ENCODE assay signal across 27 cellular contexts in the genomic region with DNA sequence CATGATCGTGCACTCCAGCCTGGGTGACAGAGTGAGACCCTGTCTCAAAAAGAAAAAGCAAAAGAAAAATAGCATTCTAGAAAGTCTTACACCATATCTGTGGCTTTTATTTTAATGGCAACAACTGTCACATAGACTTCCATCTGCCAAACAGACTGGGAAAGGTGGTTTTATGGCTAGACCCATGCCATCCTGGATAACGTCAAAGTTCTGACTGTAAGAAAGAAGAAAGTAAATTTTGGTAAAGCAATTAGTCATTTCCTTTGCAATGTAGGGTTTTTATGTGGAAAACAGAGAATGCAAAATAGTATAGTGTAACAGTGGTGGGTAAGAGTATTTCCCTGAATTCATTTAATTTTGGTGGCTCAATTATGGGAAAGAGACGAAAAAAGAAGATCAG.
"Had no signal": no experiment of that assay in that cellular context is flagged by ENCODE, and none has a peak within 500 bp of the region (broad histone marks: within the 10 kb centered on the region; RNA-seq: fewer than 3 reads in every experiment).

No MANE protein-coding gene starts in this region.

- H3K36me3 Mint-ChIP-seq: naive thymus-derived CD4-positive, alpha-beta T cell; natural killer cell; neural progenitor cell; stimulated activated memory B cell treated with anti-CD40 and anti-IgM and Interleukin-4, amounts not matched to agents 10 μg/mL and 1 μg/mL and 100 μg/mL, for 72 hours; type B pancreatic cell had no signal

- H3K4me1 Mint-ChIP-seq: natural killer cell; stimulated activated memory B cell treated with anti-CD40 and anti-IgM and Interleukin-4, amounts not matched to agents 10 μg/mL and 1 μg/mL and 100 μg/mL, for 72 hours had no signal

- H3K27me3 Mint-ChIP-seq: type B pancreatic cell had no signal

- H3K9me3 Mint-ChIP-seq: naive thymus-derived CD4-positive, alpha-beta T cell; natural killer cell; nephron; neural progenitor cell; stimulated activated memory B cell treated with anti-CD40 and anti-IgM and Interleukin-4, amounts not matched to agents 10 μg/mL and 1 μg/mL and 100 μg/mL, for 72 hours; stimulated activated naive CD8-positive, alpha-beta T cell treated with anti-CD3 and anti-CD28 coated beads, Interleukin-15, Interleukin-2, amounts not matched to agents 100 ng/mL and 50 ng/mL, for 24 hours; type B pancreatic cell had no signal

- DNase-seq: naive thymus-derived CD4-positive, alpha-beta T cell; natural killer cell; occipital lobe; ovary; posterior cingulate gyrus; psoas muscle; right cardiac atrium; right lobe of liver; sigmoid colon; small intestine; stimulated activated CD4-positive, alpha-beta T cell treated with anti-CD3 and anti-CD28 coated beads, Interleukin-15, amount 100 ng/mL, for 24 hours; stimulated activated CD4-positive, alpha-beta T cell treated with anti-CD3 and anti-CD28 coated beads, Interleukin-2, amount 100 ng/mL, for 24 hours; stimulated activated CD4-positive, alpha-beta T cell treated with anti-CD3 and anti-CD28 coated beads, Interleukin-2, amount 100 ng/mL, for 48 hours; stimulated activated CD4-positive, alpha-beta T cell treated with anti-CD3 and anti-CD28 coated beads, Interleukin-4, amount 100 ng/mL, for 24 hours; stimulated activated naive CD4-positive, alpha-beta T cell; substantia nigra; testis; tibial artery; transverse colon; upper lobe of right lung; uterus had no signal

- H3K27ac Mint-ChIP-seq: naive thymus-derived CD4-positive, alpha-beta T cell; natural killer cell; nephron; neural progenitor cell; progenitor cell of endocrine pancreas; stimulated activated memory B cell treated with anti-CD40 and anti-IgM and Interleukin-4, amounts not matched to agents 10 μg/mL and 1 μg/mL and 100 μg/mL, for 72 hours; stimulated activated naive CD8-positive, alpha-beta T cell treated with anti-CD3 and anti-CD28 coated beads, Interleukin-15, Interleukin-2, amounts not matched to agents 100 ng/mL and 50 ng/mL, for 24 hours; type B pancreatic cell had no signal

- ATAC-seq: naive thymus-derived CD4-positive, alpha-beta T cell; natural killer cell; psoas muscle; right cardiac atrium; right lobe of liver; stimulated activated memory B cell treated with anti-CD40 and anti-IgM and Interleukin-4, amounts not matched to agents 10 μg/mL and 1 μg/mL and 100 μg/mL, for 72 hours; upper lobe of right lung had no signal

- H3K4me3 Mint-ChIP-seq: naive thymus-derived CD4-positive, alpha-beta T cell; natural killer cell; nephron; neural progenitor cell; stimulated activated memory B cell treated with anti-CD40 and anti-IgM and Interleukin-4, amounts not matched to agents 10 μg/mL and 1 μg/mL and 100 μg/mL, for 72 hours; stimulated activated naive CD8-positive, alpha-beta T cell treated with anti-CD3 and anti-CD28 coated beads, Interleukin-15, Interleukin-2, amounts not matched to agents 100 ng/mL and 50 ng/mL, for 24 hours; type B pancreatic cell had no signal
